7 cellular contexts compared by ENCODE assay signal in the genomic region with DNA sequence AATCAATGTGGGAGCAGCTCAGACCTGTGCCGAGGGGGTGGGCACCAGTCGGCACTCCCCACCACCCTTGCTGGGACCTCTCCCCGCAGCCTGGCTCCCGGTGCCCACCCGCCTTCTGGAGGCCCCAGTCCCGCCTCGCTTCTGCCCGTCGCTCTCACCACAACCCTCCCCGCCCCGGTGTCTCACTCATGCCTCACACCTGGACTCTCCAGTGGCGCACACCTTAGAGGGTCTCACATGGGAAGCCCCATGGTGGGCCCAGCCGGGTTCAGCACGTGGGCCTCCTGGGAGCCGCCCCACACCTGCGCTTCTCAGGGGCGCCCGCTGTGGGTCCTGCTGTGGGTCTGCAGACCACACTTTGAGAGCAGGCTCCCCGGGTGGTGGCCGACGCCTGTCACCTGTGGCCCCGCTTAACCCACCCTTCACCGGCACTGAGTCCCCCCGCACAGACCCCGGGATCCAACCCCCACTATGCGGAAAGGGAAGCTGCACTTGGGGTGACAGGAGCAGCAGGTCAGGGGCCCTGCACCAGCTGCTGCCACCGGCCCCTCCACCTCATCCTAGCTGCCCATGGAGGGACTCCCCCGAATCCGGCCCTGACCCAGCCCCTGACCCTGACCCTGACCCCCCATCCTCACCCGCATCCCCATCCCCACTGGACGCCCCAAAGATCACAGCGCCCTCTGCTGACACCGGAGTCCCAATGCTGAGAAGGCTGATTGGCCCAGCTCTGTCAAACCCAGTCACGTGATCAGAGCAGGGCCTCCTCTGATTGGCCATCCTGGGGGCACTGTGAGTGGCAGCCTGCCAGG. TPM values are rescaled to one million over a fixed set of nuclear protein-coding genes. Genes with fewer than 3 reads are reported as not detected.
DNase-seq lines count a peak whose midpoint lies in the region; ATAC-seq and TF ChIP-seq lines count a peak whose summit lies in the region.

No MANE protein-coding gene starts in this region.

- H3K9ac ChIP-seq in smooth muscle cell (ENCODE audit: low read depth): no peak overlapping the region

- no peaks in the 10 kb centered on the region for H4K20me1 ChIP-seq in smooth muscle cell (ENCODE audit: low read depth)

- no peaks in the 10 kb centered on the region for H3K4me1 ChIP-seq in smooth muscle cell (ENCODE audit: low read depth)

- DNase-seq in OCI-M1 (lab: John Stamatoyannopoulos, UW) (peak; percentile 57), astrocyte of the cerebellum (ENCODE audit: low read depth) (no peak), smooth muscle cell (lab: John Stamatoyannopoulos, UW; ENCODE audit: unreplicated experiment) (no peak), DMS114 treated with DMSO at 0.1 percent for 48 hours (lab: John Stamatoyannopoulos, UW; ENCODE audit: unreplicated experiment) (no peak), glomerular visceral epithelial cell (ENCODE audit: extremely low spot score) (no peak)

- H3K27me3 ChIP-seq in smooth muscle cell (ENCODE audit: low read depth): no peaks in the 10 kb centered on the region

- ATAC-seq in GM21390 (IDR thresholded peaks at IDR 0.05; ENCODE audit: unreplicated experiment): no peak

- in situ Hi-C loops in astrocyte of the cerebellum (cut with HindIII; ENCODE audit: low sequenced_read_pairs): no loop called here

- H3K79me2 ChIP-seq in smooth muscle cell (ENCODE audit: low read depth): no peaks in the 10 kb centered on the region

- H3F3A ChIP-seq in smooth muscle cell (ENCODE audit: low read depth): no peaks in the 10 kb centered on the region

- H3K4me2 ChIP-seq in smooth muscle cell: no peak overlapping the region

- no peaks in the 10 kb centered on the region for H3K36me3 ChIP-seq in smooth muscle cell (ENCODE audit: low read depth)

- no peaks in the 10 kb centered on the region for H3K9me3 ChIP-seq in smooth muscle cell (replicated peaks; ENCODE audit: low read depth)

- no peak overlapping the region for H3K27ac ChIP-seq in smooth muscle cell (ENCODE audit: low read depth)

- H3K4me3 ChIP-seq in GM12875 (ENCODE audit: low read depth, low read length) (no peak overlapping the region), astrocyte of the cerebellum (ENCODE audit: low read depth, low read length) (no peak overlapping the region), smooth muscle cell (no peak overlapping the region)

- TF ChIP-seq CTCF in GM12875 (IDR thresholded peaks at IDR 0.05; ENCODE audit: borderline replicate concordance, insufficient read depth, low read depth, low read length) (peak; percentile 35; the same call in 1 of the 2 replicates), astrocyte of the cerebellum (IDR thresholded peaks at IDR 0.05; ENCODE audit: low read depth, low read length, missing control alignments) (peak; percentile 19), smooth muscle cell (IDR thresholded peaks at IDR 0.05; ENCODE audit: borderline replicate concordance, insufficient read depth, poor library complexity, severe bottlenecking) (peak; percentile 33)

- H2AFZ ChIP-seq in smooth muscle cell (ENCODE audit: low read depth): no peak overlapping the region

- 97% methylated on average over 22 of the region's 34 CpGs for WGBS in smooth muscle cell (ENCODE audit: low lambda C conversion rate)

RNA-seq across cellular contexts. Expression of gene SLC38A10, which starts 27.4 kb away (rescaled TPM):
- total RNA-seq in smooth muscle cell: 61.4 and 61.6 TPM in 2 replicates
- polyA plus RNA-seq in smooth muscle cell: 97.1 and 98.4 TPM in 2 replicates
